1 cellular context compared by ENCODE assay signal in the genomic region with DNA sequence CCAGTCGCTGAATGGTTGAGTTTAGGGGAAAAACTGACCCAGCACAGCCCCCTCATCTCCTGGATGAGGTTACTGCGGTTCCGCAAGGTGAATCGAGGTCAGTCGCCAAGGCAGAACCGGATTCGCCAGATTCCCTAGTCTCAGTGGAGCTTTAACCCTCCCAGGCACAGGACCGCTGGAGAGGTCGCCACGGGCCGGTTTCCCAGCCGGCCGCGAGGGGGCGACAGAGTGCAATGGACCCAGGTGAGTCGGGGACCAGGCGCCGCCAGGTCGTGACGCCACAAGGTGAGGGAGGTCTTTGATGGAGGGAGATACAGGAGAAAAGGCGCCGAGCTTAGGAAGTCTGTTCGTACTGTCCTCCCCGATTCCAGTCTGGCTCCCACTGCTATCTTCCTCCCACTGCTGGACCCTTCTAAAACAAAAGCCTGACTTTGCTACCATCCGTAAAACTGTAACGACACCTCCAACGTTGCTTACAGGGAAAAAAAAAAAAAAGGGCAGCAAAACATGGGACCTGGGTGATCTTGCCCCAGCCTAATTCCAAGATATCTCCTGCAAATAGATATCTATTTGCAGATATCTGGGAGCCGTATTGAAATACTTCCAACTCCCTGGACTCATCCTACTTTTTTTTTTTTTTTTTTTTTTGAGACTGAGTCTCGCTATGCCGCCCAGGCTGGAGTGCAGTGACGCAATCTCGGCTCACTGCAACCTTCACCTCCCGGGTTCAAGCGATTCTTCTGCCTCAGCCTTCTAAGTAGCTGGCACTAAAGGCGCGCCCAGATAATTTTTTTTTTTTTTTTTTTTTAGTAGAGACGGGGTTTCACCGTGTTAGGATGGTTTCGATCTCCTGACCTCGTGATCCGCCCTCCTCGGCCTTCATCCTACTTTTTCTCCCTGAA.
TF ChIP-seq lines count a peak whose summit lies in the region.

No MANE protein-coding gene starts in this region.

TF ChIP-seq in GM23338, 12 proteins besides CTCF, POLR2A, EP300 and RAD21:
- TF ChIP-seq EZH2phosphoT487 (IDR thresholded peaks at IDR 0.05; ENCODE audit: unreplicated experiment), result no peak
- TF ChIP-seq CREB1 (CRISPR knock-in tag; IDR thresholded peaks at IDR 0.05; ENCODE audit: low read depth), result peak; percentile 90
- peak; percentile 78 for TF ChIP-seq POLR2AphosphoS5 (IDR thresholded peaks at IDR 0.05; ENCODE audit: low read depth)
- TF ChIP-seq STAT1 (IDR thresholded peaks at IDR 0.05; ENCODE audit: unreplicated experiment), result no peak
- TF ChIP-seq, protein P1, sequence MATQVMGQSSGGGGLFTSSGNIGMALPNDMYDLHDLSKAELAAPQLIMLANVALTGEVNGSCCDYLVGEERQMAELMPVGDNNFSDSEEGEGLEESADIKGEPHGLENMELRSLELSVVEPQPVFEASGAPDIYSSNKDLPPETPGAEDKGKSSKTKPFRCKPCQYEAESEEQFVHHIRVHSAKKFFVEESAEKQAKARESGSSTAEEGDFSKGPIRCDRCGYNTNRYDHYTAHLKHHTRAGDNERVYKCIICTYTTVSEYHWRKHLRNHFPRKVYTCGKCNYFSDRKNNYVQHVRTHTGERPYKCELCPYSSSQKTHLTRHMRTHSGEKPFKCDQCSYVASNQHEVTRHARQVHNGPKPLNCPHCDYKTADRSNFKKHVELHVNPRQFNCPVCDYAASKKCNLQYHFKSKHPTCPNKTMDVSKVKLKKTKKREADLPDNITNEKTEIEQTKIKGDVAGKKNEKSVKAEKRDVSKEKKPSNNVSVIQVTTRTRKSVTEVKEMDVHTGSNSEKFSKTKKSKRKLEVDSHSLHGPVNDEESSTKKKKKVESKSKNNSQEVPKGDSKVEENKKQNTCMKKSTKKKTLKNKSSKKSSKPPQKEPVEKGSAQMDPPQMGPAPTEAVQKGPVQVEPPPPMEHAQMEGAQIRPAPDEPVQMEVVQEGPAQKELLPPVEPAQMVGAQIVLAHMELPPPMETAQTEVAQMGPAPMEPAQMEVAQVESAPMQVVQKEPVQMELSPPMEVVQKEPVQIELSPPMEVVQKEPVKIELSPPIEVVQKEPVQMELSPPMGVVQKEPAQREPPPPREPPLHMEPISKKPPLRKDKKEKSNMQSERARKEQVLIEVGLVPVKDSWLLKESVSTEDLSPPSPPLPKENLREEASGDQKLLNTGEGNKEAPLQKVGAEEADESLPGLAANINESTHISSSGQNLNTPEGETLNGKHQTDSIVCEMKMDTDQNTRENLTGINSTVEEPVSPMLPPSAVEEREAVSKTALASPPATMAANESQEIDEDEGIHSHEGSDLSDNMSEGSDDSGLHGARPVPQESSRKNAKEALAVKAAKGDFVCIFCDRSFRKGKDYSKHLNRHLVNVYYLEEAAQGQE (IDR thresholded peaks at IDR 0.05; ENCODE audit: unreplicated experiment), result no peak
- no peak for TF ChIP-seq ZNF114 (CRISPR knock-in tag; IDR thresholded peaks at IDR 0.05)
- TF ChIP-seq JUNB (IDR thresholded peaks at IDR 0.05; ENCODE audit: unreplicated experiment), result no peak
- TF ChIP-seq, protein P2, sequence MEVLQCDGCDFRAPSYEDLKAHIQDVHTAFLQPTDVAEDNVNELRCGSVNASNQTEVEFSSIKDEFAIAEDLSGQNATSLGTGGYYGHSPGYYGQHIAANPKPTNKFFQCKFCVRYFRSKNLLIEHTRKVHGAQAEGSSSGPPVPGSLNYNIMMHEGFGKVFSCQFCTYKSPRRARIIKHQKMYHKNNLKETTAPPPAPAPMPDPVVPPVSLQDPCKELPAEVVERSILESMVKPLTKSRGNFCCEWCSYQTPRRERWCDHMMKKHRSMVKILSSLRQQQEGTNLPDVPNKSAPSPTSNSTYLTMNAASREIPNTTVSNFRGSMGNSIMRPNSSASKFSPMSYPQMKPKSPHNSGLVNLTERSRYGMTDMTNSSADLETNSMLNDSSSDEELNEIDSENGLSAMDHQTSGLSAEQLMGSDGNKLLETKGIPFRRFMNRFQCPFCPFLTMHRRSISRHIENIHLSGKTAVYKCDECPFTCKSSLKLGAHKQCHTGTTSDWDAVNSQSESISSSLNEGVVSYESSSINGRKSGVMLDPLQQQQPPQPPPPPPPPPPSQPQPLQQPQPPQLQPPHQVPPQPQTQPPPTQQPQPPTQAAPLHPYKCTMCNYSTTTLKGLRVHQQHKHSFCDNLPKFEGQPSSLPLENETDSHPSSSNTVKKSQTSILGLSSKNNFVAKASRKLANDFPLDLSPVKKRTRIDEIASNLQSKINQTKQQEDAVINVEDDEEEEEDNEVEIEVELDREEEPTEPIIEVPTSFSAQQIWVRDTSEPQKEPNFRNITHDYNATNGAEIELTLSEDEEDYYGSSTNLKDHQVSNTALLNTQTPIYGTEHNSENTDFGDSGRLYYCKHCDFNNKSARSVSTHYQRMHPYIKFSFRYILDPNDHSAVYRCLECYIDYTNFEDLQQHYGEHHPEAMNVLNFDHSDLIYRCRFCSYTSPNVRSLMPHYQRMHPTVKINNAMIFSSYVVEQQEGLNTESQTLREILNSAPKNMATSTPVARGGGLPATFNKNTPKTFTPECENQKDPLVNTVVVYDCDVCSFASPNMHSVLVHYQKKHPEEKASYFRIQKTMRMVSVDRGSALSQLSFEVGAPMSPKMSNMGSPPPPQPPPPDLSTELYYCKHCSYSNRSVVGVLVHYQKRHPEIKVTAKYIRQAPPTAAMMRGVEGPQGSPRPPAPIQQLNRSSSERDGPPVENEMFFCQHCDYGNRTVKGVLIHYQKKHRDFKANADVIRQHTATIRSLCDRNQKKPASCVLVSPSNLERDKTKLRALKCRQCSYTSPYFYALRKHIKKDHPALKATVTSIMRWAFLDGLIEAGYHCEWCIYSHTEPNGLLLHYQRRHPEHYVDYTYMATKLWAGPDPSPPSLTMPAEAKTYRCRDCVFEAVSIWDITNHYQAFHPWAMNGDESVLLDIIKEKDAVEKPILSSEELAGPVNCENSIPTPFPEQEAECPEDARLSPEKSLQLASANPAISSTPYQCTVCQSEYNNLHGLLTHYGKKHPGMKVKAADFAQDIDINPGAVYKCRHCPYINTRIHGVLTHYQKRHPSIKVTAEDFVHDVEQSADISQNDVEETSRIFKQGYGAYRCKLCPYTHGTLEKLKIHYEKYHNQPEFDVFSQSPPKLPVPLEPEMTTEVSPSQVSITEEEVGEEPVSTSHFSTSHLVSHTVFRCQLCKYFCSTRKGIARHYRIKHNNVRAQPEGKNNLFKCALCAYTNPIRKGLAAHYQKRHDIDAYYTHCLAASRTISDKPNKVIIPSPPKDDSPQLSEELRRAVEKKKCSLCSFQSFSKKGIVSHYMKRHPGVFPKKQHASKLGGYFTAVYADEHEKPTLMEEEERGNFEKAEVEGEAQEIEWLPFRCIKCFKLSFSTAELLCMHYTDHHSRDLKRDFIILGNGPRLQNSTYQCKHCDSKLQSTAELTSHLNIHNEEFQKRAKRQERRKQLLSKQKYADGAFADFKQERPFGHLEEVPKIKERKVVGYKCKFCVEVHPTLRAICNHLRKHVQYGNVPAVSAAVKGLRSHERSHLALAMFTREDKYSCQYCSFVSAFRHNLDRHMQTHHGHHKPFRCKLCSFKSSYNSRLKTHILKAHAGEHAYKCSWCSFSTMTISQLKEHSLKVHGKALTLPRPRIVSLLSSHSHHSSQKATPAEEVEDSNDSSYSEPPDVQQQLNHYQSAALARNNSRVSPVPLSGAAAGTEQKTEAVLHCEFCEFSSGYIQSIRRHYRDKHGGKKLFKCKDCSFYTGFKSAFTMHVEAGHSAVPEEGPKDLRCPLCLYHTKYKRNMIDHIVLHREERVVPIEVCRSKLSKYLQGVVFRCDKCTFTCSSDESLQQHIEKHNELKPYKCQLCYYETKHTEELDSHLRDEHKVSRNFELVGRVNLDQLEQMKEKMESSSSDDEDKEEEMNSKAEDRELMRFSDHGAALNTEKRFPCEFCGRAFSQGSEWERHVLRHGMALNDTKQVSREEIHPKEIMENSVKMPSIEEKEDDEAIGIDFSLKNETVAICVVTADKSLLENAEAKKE (CRISPR knock-in tag; IDR thresholded peaks at IDR 0.05), result no peak
- TF ChIP-seq, protein P3, sequence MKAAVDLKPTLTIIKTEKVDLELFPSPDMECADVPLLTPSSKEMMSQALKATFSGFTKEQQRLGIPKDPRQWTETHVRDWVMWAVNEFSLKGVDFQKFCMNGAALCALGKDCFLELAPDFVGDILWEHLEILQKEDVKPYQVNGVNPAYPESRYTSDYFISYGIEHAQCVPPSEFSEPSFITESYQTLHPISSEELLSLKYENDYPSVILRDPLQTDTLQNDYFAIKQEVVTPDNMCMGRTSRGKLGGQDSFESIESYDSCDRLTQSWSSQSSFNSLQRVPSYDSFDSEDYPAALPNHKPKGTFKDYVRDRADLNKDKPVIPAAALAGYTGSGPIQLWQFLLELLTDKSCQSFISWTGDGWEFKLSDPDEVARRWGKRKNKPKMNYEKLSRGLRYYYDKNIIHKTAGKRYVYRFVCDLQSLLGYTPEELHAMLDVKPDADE (IDR thresholded peaks at IDR 0.05), result 0 out of 2 replicates have a peak, but pooled peaks have one; percentile 41
